In the genomic region with DNA sequence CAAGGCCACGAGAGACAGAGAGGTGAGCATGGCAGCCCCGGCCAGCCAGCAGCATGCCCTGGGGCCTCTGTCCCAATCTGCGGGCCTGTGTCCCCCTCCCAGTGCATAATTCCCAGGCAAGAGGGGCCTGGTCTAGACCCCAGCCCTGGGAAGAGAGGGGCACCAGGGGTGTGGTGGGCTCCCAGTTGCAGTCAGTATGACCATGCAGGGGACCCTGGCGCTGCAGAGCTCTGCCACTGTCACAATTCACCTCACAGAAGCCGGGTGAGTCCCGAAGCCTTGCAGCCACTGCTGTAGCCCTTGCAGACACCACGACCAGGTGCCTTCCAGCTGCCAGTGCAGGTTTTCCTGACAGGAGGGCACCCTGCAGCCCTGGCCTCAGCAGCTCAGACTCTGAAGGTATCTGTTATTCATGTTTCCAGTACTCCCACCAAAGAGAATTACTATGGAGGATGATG, we compare ENCODE assay signal across 12 cellular contexts. TPM values are rescaled to one million over a fixed set of nuclear protein-coding genes. Genes with fewer than 3 reads are reported as not detected.
A peak's percentile ranks its signal among the peaks of the same experiment; 100 is the strongest.
DNase-seq lines count a peak whose midpoint lies in the region; ATAC-seq and TF ChIP-seq lines count a peak whose summit lies in the region.
"Had no signal": no experiment of that assay in that cellular context is flagged by ENCODE, and none has a peak within 500 bp of the region (broad histone marks: within the 10 kb centered on the region; RNA-seq: fewer than 3 reads in every experiment).

No MANE protein-coding gene starts in this region.

- H3K27ac ChIP-seq in HCT116 (ENCODE audit: low read depth, low read length) (no peak overlapping the region), Panc1 (ENCODE audit: low read length) (no peak overlapping the region), trophoblast cell (ENCODE audit: low read depth, low read length) (no peak overlapping the region), SJCRH30 (no peak overlapping the region)
- H3K27ac ChIP-seq: BLaER1, C4-2B had no signal

- H3K9ac ChIP-seq in HCT116 (ENCODE audit: low read length) (no peak overlapping the region), trophoblast cell (ENCODE audit: low read length) (no peak overlapping the region)
- H3K9ac ChIP-seq: BLaER1 had no signal

- in situ Hi-C loops in Panc1 (cut with HindIII; ENCODE audit: low pct_unique_long_range_greater_than_20kb, low sequenced_read_pairs): no loop called here

- RAD21 ChIA-PET in HCT116 (lab: Charles Lee; ENCODE audit: low non-redundant PET in 1 of 2, low total read pairs in 2 of 2, uncharacterized antibody in 2 of 2, unreplicated experiment in 2 of 2): no interaction called here

- H3K4me2 ChIP-seq in HCT116 (ENCODE audit: low read length) (no peak overlapping the region), trophoblast cell (ENCODE audit: low read length) (no peak overlapping the region)
- H3K4me2 ChIP-seq: BLaER1 had no signal

- no peaks in the 10 kb centered on the region for H3K36me3 ChIP-seq in HCT116 (ENCODE audit: control insufficient read depth in 1 of 2, insufficient read depth in 2 of 2, low read length in 2 of 2)
- H3K36me3 ChIP-seq in Panc1 (ENCODE audit: control insufficient read depth, insufficient read depth, low read length): no peaks in the 10 kb centered on the region
- H3K36me3 ChIP-seq in trophoblast cell (ENCODE audit: control insufficient read depth in 1 of 2, insufficient read depth in 2 of 2, low read length in 2 of 2): no peaks in the 10 kb centered on the region
- no peaks in the 10 kb centered on the region for H3K36me3 ChIP-seq in SJCRH30
- H3K36me3 ChIP-seq: BLaER1 had no signal

- no peak overlapping the region for H2BK120ac ChIP-seq in trophoblast cell (ENCODE audit: insufficient read depth, low read length, poor library complexity)

- H3K4me1 ChIP-seq in HCT116 (ENCODE audit: control insufficient read depth in 1 of 2, insufficient read depth in 2 of 2, low read length in 2 of 2): no peaks in the 10 kb centered on the region
- H3K4me1 ChIP-seq in Panc1 (ENCODE audit: control insufficient read depth, insufficient read depth, low read length): no peaks in the 10 kb centered on the region
- no peaks in the 10 kb centered on the region for H3K4me1 ChIP-seq in trophoblast cell (ENCODE audit: control insufficient read depth in 1 of 2, insufficient read depth in 2 of 2, low read length in 2 of 2)
- H3K4me1 ChIP-seq in SJCRH30: no peaks in the 10 kb centered on the region
- H3K4me1 ChIP-seq: BLaER1 had no signal

- no peak overlapping the region for H3K4me3 ChIP-seq in HCT116 (replicated peaks in 1 of 2; ENCODE audit: low read depth in 1 of 2, low read length in 2 of 2)
- H3K4me3 ChIP-seq in Panc1 (ENCODE audit: low read depth in 2 of 2, low read length in 2 of 2): no peak overlapping the region
- H3K4me3 ChIP-seq in trophoblast cell (ENCODE audit: low read depth, low read length): no peak overlapping the region
- no peak overlapping the region for H3K4me3 ChIP-seq in SJCRH30
- H3K4me3 ChIP-seq: BLaER1 had no signal

- no peaks in the 10 kb centered on the region for H3K79me1 ChIP-seq in trophoblast cell (ENCODE audit: low read length)

- H3K27me3 ChIP-seq in HCT116 (ENCODE audit: insufficient read depth, low read length) (no peaks in the 10 kb centered on the region), Panc1 (ENCODE audit: control insufficient read depth, insufficient read depth, low read length) (no peaks in the 10 kb centered on the region), trophoblast cell (ENCODE audit: insufficient read depth, low read length) (no peaks in the 10 kb centered on the region), SJCRH30 (0 out of 2 replicates have a peak, but pooled peaks cover 4% of the 10 kb centered on the region)
- H3K27me3 ChIP-seq: BLaER1 had no signal

- 0 out of 2 replicates have a peak, but pooled peaks have one; percentile 18 for ATAC-seq in HCT116
- ATAC-seq in Panc1: 0 out of 2 replicates have a peak, but pooled peaks have one; percentile 9
- ATAC-seq in HG02870 (IDR thresholded peaks at IDR 0.05; ENCODE audit: unreplicated experiment): no peak
- ATAC-seq: CD8-positive, alpha-beta T cell had no signal

- no peak overlapping the region for H4K12ac ChIP-seq in trophoblast cell (ENCODE audit: low read depth, low read length)

- DNase-seq in HCT116 (ENCODE audit: low read depth, low spot score) (no peak), Panc1 (ENCODE audit: low read depth, low spot score) (no peak), trophoblast cell (no peak), SJCRH30 (no peak), H4 (ENCODE audit: low spot score) (no peak)
- DNase-seq: CD8-positive, alpha-beta T cell; DMS153; GOT3 had no signal

- no peak overlapping the region for H2BK5ac ChIP-seq in trophoblast cell (ENCODE audit: low read depth, low read length, poor library complexity)

- BruUV-seq in HCT116 (replicated peaks; lab: Mats Ljungman, UMichigan) (no TSS peak), Panc1 (replicated peaks; lab: Mats Ljungman, UMichigan) (no TSS peak)

- H2AFZ ChIP-seq in HCT116 (ENCODE audit: low read depth, low read length, poor library complexity, severe bottlenecking): no peak overlapping the region
- H2AFZ ChIP-seq in trophoblast cell (ENCODE audit: insufficient read depth, low read length, poor library complexity): no peak overlapping the region

- H3K79me2 ChIP-seq in HCT116 (ENCODE audit: insufficient read depth, low read length): no peaks in the 10 kb centered on the region
- no peaks in the 10 kb centered on the region for H3K79me2 ChIP-seq in trophoblast cell (ENCODE audit: control insufficient read depth, insufficient read depth, low read length, poor library complexity)

- no CpG with 5 or more reads among the region's 7 CpGs for WGBS in trophoblast cell (ENCODE audit: extremely low coverage, insufficient coverage, insufficient read length)

- no peaks in the 10 kb centered on the region for H3K9me2 ChIP-seq in HCT116 (ENCODE audit: insufficient read depth)

- peak overlapping the region; percentile 10 for H2BK12ac ChIP-seq in trophoblast cell (ENCODE audit: low read length)

- POLR2A ChIA-PET in HCT116 (lab: Charles Lee): no interaction called here
- POLR2A ChIA-PET in Panc1 (lab: Charles Lee): no interaction called here

- TF ChIP-seq CTCF in HCT116 (IDR thresholded peaks at IDR 0.05 in 2 of 3, conservative IDR thresholded peaks at IDR 0.05 in 1 of 3; ENCODE audit: borderline replicate concordance in 1 of 3, insufficient read depth in 1 of 3, low read depth in 2 of 3, low read length in 2 of 3): no peak
- TF ChIP-seq CTCF in Panc1 (IDR thresholded peaks at IDR 0.05): no peak

- no peak overlapping the region for H3K23ac ChIP-seq in trophoblast cell (ENCODE audit: low read length)

- no peak overlapping the region for H3K18ac ChIP-seq in trophoblast cell (ENCODE audit: low read length)

- no peak overlapping the region for H3K14ac ChIP-seq in trophoblast cell (ENCODE audit: low read length)

- no peak overlapping the region for H4K91ac ChIP-seq in trophoblast cell (ENCODE audit: low read depth, low read length)

- no peak overlapping the region for H4K8ac ChIP-seq in trophoblast cell (ENCODE audit: low read depth, low read length)

- H2AK5ac ChIP-seq in trophoblast cell (ENCODE audit: low read length): no peak overlapping the region

- no peak for TF ChIP-seq RAD21 in HCT116 (IDR thresholded peaks at IDR 0.05; ENCODE audit: low read depth)

- H4K20me1 ChIP-seq in HCT116 (ENCODE audit: insufficient read depth): no peaks in the 10 kb centered on the region
- H4K20me1 ChIP-seq: BLaER1 had no signal

- no peaks in the 10 kb centered on the region for H3K9me3 ChIP-seq in HCT116 (ENCODE audit: control insufficient read depth in 1 of 2, insufficient read depth in 1 of 2, low read depth in 1 of 2, low read length in 2 of 2)
- H3K9me3 ChIP-seq in Panc1 (ENCODE audit: control insufficient read depth, insufficient read depth, low read depth, low read length): no peaks in the 10 kb centered on the region
- peaks cover 2% of the 10 kb centered on the region for H3K9me3 ChIP-seq in trophoblast cell (ENCODE audit: insufficient read depth, low read depth, low read length)
- peaks cover 8% of the 10 kb centered on the region for H3K9me3 ChIP-seq in SJCRH30 (replicated peaks)
- H3K9me3 ChIP-seq: BLaER1, Caco-2 had no signal

- intact Hi-C loops in HCT116 (cut with micrococcal nuclease): loop anchor here (2.0 kb wide), 2 partner anchors 78 to 194 kb away; no protein-coding TSS in a partner anchor
- intact Hi-C loops in Panc1 (cut with micrococcal nuclease; ENCODE audit: unreplicated experiment): no loop called here

- no peak overlapping the region for H3K4ac ChIP-seq in trophoblast cell (ENCODE audit: low read depth, low read length)

- CTCF ChIA-PET in HCT116 (lab: Charles Lee): interaction anchor here (0.9 to 1.7 kb wide), 3 partner anchors 26 to 194 kb away, joined by 3 to 5 read pairs (median 5); partner anchors contain the start of gene KSR1
- CTCF ChIA-PET in Panc1 (lab: Charles Lee): interaction anchor here (1.5 kb wide), 1 partner anchor 194 kb away, joined by 3 read pairs; no protein-coding TSS in a partner anchor

- no peak for TF ChIP-seq POLR2A in HCT116 (IDR thresholded peaks at IDR 0.05; ENCODE audit: borderline replicate concordance, extremely low read depth, insufficient read depth, insufficient read length)

RNA-seq across cellular contexts. Expression of gene KSR1, which starts 25.8 kb away (rescaled TPM):
- total RNA-seq in HCT116 (2021; ENCODE audit: unreplicated experiment): 16.5 TPM
- polyA plus RNA-seq in HCT116 (2012): 15.3 and 18.7 TPM in 2 replicates
- 21.7 TPM for total RNA-seq in Panc1 (2021; ENCODE audit: unreplicated experiment)
- polyA plus RNA-seq in Panc1 (2012; ENCODE audit: insufficient read length): 12.7 TPM
- 62.2 and 63.6 TPM in 2 replicates for polyA plus RNA-seq in trophoblast cell (2013)
- total RNA-seq in SJCRH30 (2014; rRNA removed; shearing (Covaris generic)): 35.9 and 37.6 TPM in 2 replicates
- total RNA-seq in H4 (2014; rRNA removed; shearing (Covaris generic)): 3.9 and 7.4 TPM in 2 replicates
